ENCODE assay signal across 10 cellular contexts in genomic region chr6:144158133-144158532, GRCh38.
DNase-seq lines count a peak whose midpoint lies in the region; FAIRE-seq and TF ChIP-seq lines count a peak whose summit lies in the region.
"Had no signal": no experiment of that assay in that cellular context is flagged by ENCODE, and none has a peak within 500 bp of the region (broad histone marks: within the 10 kb centered on the region; RNA-seq: fewer than 3 reads in every experiment).

No MANE protein-coding gene starts in this region.

- in situ Hi-C loops in brain microvascular endothelial cell (cut with HindIII; ENCODE audit: low pct_ligation_motif_present, low sequenced_read_pairs), result no loop called here

- H3K9me3 Mint-ChIP-seq in T-helper 1 cell treated with Interleukin-12 subunit alpha and Interleukin-12 subunit beta and Interleukin-4 antibody, amounts not matched to agents 30 μg/mL and 1 μg/mL, for 36 hours, result no peaks in the 10 kb centered on the region

- peaks cover 50% of the 10 kb centered on the region for H3K4me1 Mint-ChIP-seq in T-helper 1 cell treated with Interleukin-12 subunit alpha and Interleukin-12 subunit beta and Interleukin-4 antibody, amounts not matched to agents 30 μg/mL and 1 μg/mL, for 36 hours (ENCODE audit: low read depth)

- peak overlapping the region; percentile 43 for H3K27ac Mint-ChIP-seq in T-helper 1 cell treated with Interleukin-12 subunit alpha and Interleukin-12 subunit beta and Interleukin-4 antibody, amounts not matched to agents 30 μg/mL and 1 μg/mL, for 36 hours

- H3K36me3 ChIP-seq in brain microvascular endothelial cell (replicated peaks), result no peaks in the 10 kb centered on the region

- H3K27me3 ChIP-seq in brain microvascular endothelial cell (replicated peaks), result no peaks in the 10 kb centered on the region

- FAIRE-seq in urothelium cell line (lab: Jason Lieb, UNC), result no peak

- no peaks in the 10 kb centered on the region for H3K27me3 Mint-ChIP-seq in T-helper 1 cell treated with Interleukin-12 subunit alpha and Interleukin-12 subunit beta and Interleukin-4 antibody, amounts not matched to agents 30 μg/mL and 1 μg/mL, for 36 hours (ENCODE audit: low read depth)

- H3K4me3 ChIP-seq in brain microvascular endothelial cell (ENCODE audit: low read depth, low read length), result no peak overlapping the region

- TF ChIP-seq CTCF in brain microvascular endothelial cell (IDR thresholded peaks at IDR 0.05; ENCODE audit: low read depth, low read length, missing control alignments), result no peak

- H3K4me3 Mint-ChIP-seq in T-helper 1 cell treated with Interleukin-12 subunit alpha and Interleukin-12 subunit beta and Interleukin-4 antibody, amounts not matched to agents 30 μg/mL and 1 μg/mL, for 36 hours, result no peak overlapping the region

- peak overlapping the region; percentile 10 for H3K27ac ChIP-seq in brain microvascular endothelial cell
- no peak overlapping the region for H3K27ac ChIP-seq in substantia nigra (ENCODE audit: low read depth, low read length, poor library complexity, severe bottlenecking)
- H3K27ac ChIP-seq: 22Rv1 had no signal

- H3K36me3 Mint-ChIP-seq in T-helper 1 cell treated with Interleukin-12 subunit alpha and Interleukin-12 subunit beta and Interleukin-4 antibody, amounts not matched to agents 30 μg/mL and 1 μg/mL, for 36 hours (ENCODE audit: low read depth), result peaks cover 43% of the 10 kb centered on the region

- DNase-seq in T-helper 1 cell (no peak), brain microvascular endothelial cell (peak; percentile 94), kidney glomerular epithelial cell (lab: John Stamatoyannopoulos, UW) (peak; percentile 80), urothelium cell line (ENCODE audit: low spot score) (peak; percentile 82), NOMO-1 treated with DMSO at 0.1 percent for 48 hours (lab: John Stamatoyannopoulos, UW; ENCODE audit: unreplicated experiment) (no peak), GF-D8 (lab: John Stamatoyannopoulos, UW) (no peak), substantia nigra (lab: John Stamatoyannopoulos, UW) (no peak)
- DNase-seq: activated CD4-positive, alpha-beta T cell treated with anti-CD3 and anti-CD28 coated beads, Interleukin-2, amount 50 U/mL, for 4 hours had no signal

Comparison
In these comparisons a context has a peak if more than half of its experiments do, and no peak if none do; other contexts are left out.
1. DNase-seq: peak in brain microvascular endothelial cell (single experiment), kidney glomerular epithelial cell (single experiment) and urothelium cell line (single experiment); none in T-helper 1 cell (0 of 5), NOMO-1 treated with DMSO at 0.1 percent for 48 hours (single experiment), GF-D8 (single experiment) and substantia nigra (0 of 49).